Comparison of ENCODE assay signal across 8 cellular contexts in genomic region chr2:234289789-234290188, GRCh38.
DNase-seq lines count a peak whose midpoint lies in the region; ATAC-seq, FAIRE-seq and TF ChIP-seq lines count a peak whose summit lies in the region.

No MANE protein-coding gene starts in this region.

- no peaks in the 10 kb centered on the region for H3K36me3 Mint-ChIP-seq in stimulated activated memory B cell treated with anti-CD40 and anti-IgM and Interleukin-4, amounts not matched to agents 10 μg/mL and 1 μg/mL and 100 μg/mL, for 72 hours

- no peak for FAIRE-seq in D721Med (lab: Jason Lieb, UNC)

- no peaks in the 10 kb centered on the region for H3K9me3 Mint-ChIP-seq in stimulated activated memory B cell treated with anti-CD40 and anti-IgM and Interleukin-4, amounts not matched to agents 10 μg/mL and 1 μg/mL and 100 μg/mL, for 72 hours

- ATAC-seq in stimulated activated memory B cell treated with anti-CD40 and anti-IgM and Interleukin-4, amounts not matched to agents 10 μg/mL and 1 μg/mL and 100 μg/mL, for 72 hours, result no peak
- ATAC-seq in GM18502 (IDR thresholded peaks at IDR 0.05; ENCODE audit: poor library complexity, unreplicated experiment), result no peak

- H3K4me1 Mint-ChIP-seq in stimulated activated memory B cell treated with anti-CD40 and anti-IgM and Interleukin-4, amounts not matched to agents 10 μg/mL and 1 μg/mL and 100 μg/mL, for 72 hours, result peaks cover 53% of the 10 kb centered on the region

- no peak overlapping the region for H3K4me3 ChIP-seq in esophagus (ENCODE audit: low read depth in 1 of 2, low read length in 2 of 2)

- no peaks in the 10 kb centered on the region for H3K27me3 ChIP-seq in esophagus (ENCODE audit: control insufficient read depth in 1 of 2, insufficient read depth in 2 of 2, low read length in 2 of 2)

- TF ChIP-seq CTCF in D721Med (IDR thresholded peaks at IDR 0.05; ENCODE audit: insufficient read depth, missing control alignments), result no peak

- peak; percentile 51 for DNase-seq in HPDE6-E6E7 (ENCODE audit: extremely low spot score)
- peak; percentile 50 to 61 for DNase-seq in activated CD4-positive, alpha-beta T cell treated with anti-CD3 and anti-CD28 coated beads for 4 hours
- DNase-seq in GOT3 (lab: John Stamatoyannopoulos, UW), result no peak
- no peak for DNase-seq in D721Med (ENCODE audit: insufficient read length, low spot score)
- DNase-seq in NCI-H2196 (lab: John Stamatoyannopoulos, UW; ENCODE audit: unreplicated experiment), result no peak

- no peak overlapping the region for H3K4me3 Mint-ChIP-seq in stimulated activated memory B cell treated with anti-CD40 and anti-IgM and Interleukin-4, amounts not matched to agents 10 μg/mL and 1 μg/mL and 100 μg/mL, for 72 hours

- peak overlapping the region; percentile 3 to 74 for H3K27ac ChIP-seq in esophagus (ENCODE audit: low read depth in 2 of 2, low read length in 1 of 2)

- H3K36me3 ChIP-seq in esophagus (ENCODE audit: control insufficient read depth in 2 of 2, insufficient read depth in 2 of 2, low read length in 1 of 2), result no peaks in the 10 kb centered on the region

- 54 to 60% methylated on average over 2 of the region's 2 CpGs for WGBS in esophagus, 2 donors

- H3K4me1 ChIP-seq in esophagus (ENCODE audit: control insufficient read depth in 2 of 2, insufficient read depth in 2 of 2, low read length in 1 of 2), result peaks cover 0 to 8% of the 10 kb centered on the region in 2 donors

- H3K27me3 Mint-ChIP-seq in stimulated activated memory B cell treated with anti-CD40 and anti-IgM and Interleukin-4, amounts not matched to agents 10 μg/mL and 1 μg/mL and 100 μg/mL, for 72 hours, result peaks cover 9% of the 10 kb centered on the region

- peak overlapping the region; percentile 79 for H3K27ac Mint-ChIP-seq in stimulated activated memory B cell treated with anti-CD40 and anti-IgM and Interleukin-4, amounts not matched to agents 10 μg/mL and 1 μg/mL and 100 μg/mL, for 72 hours

- H3K9me3 ChIP-seq in esophagus (ENCODE audit: control insufficient read depth in 2 of 2, insufficient read depth in 1 of 2, low read depth in 1 of 2, low read length in 1 of 2), result no peaks in the 10 kb centered on the region

Comparison
In these comparisons a context has a peak if more than half of its experiments do, and no peak if none do; other contexts are left out.
1. DNase-seq: peak in HPDE6-E6E7 (single experiment) and activated CD4-positive, alpha-beta T cell treated with anti-CD3 and anti-CD28 coated beads for 4 hours (2 of 2); none in GOT3 (single experiment), D721Med (single experiment) and NCI-H2196 (single experiment).